ENCODE assay signal across 9 cellular contexts in the genomic region with DNA sequence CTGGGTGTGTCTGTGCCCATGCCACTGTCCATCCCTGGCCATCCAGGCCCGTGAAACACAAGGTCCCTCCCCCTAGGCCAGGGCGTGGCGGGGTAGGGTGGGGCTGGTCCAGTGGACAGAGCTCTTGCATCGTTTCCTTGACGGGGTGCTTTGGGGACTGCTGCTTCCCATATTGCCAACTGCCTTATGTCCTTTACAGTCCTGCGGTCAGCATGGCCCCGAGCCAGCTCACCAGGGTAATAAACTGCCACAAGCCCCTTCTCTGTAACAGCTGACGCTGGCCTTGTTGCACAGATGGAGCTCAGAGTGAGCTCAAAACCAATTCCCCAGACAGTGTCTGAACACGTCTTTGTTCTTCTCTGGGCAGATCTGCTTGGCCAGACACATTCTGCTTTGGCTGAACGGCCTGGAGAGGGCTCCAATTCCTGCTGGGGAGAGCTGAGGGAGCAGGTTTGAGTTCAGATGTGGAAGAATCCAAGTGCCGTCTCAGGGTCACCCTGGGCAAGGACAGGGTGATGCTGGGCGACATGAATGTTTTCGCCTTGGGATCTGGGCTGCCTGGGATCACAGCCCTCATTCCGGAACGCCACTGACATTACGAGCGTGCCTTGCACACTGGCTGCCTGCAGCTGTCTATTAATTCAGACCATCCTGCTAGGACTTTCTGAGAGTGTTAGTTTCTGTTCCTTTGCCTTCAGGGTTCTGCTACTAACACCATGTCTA. TPM values are rescaled to one million over a fixed set of nuclear protein-coding genes. Genes with fewer than 3 reads are reported as not detected.
DNase-seq lines count a peak whose midpoint lies in the region; ATAC-seq and TF ChIP-seq lines count a peak whose summit lies in the region.
"Had no signal": no experiment of that assay in that cellular context is flagged by ENCODE, and none has a peak within 500 bp of the region (broad histone marks: within the 10 kb centered on the region; RNA-seq: fewer than 3 reads in every experiment).

No MANE protein-coding gene starts in this region.

- TF ChIP-seq CTCF in coronary artery (IDR thresholded peaks at IDR 0.05), result no peak

- H3K36me3 Mint-ChIP-seq in activated T-helper 1 cell treated with anti-CD3 and anti-CD28 coated beads, Interleukin-12 subunit alpha, Interleukin-12 subunit beta, Interleukin-2, Interleukin-4 antibody, amounts not matched to agents 30 ng/mL and 10 ng/mL and 1 ng/mL, durations not matched to agents 14 hours and 24 hours and 36 hours (ENCODE audit: low read depth), result no peaks in the 10 kb centered on the region

- peak overlapping the region; percentile 83 for H3K4me2 ChIP-seq in BLaER1

- peaks cover 24% of the 10 kb centered on the region for H3K36me3 ChIP-seq in BLaER1

- peak overlapping the region; percentile 52 for H3K4me3 ChIP-seq in BLaER1
- no peak overlapping the region for H3K4me3 ChIP-seq in coronary artery

- peaks cover 4% of the 10 kb centered on the region for H3K27me3 Mint-ChIP-seq in activated T-helper 1 cell treated with anti-CD3 and anti-CD28 coated beads, Interleukin-12 subunit alpha, Interleukin-12 subunit beta, Interleukin-2, Interleukin-4 antibody, amounts not matched to agents 30 ng/mL and 10 ng/mL and 1 ng/mL, durations not matched to agents 14 hours and 24 hours and 36 hours (ENCODE audit: insufficient read depth)

- peaks cover 94% of the 10 kb centered on the region for H3K4me1 ChIP-seq in BLaER1

- H3K4me1 Mint-ChIP-seq in activated T-helper 1 cell treated with anti-CD3 and anti-CD28 coated beads, Interleukin-12 subunit alpha, Interleukin-12 subunit beta, Interleukin-2, Interleukin-4 antibody, amounts not matched to agents 30 ng/mL and 10 ng/mL and 1 ng/mL, durations not matched to agents 14 hours and 24 hours and 36 hours (ENCODE audit: low read depth), result peaks cover 6% of the 10 kb centered on the region

- H3K4me3 Mint-ChIP-seq in activated T-helper 1 cell treated with anti-CD3 and anti-CD28 coated beads, Interleukin-12 subunit alpha, Interleukin-12 subunit beta, Interleukin-2, Interleukin-4 antibody, amounts not matched to agents 30 ng/mL and 10 ng/mL and 1 ng/mL, durations not matched to agents 14 hours and 24 hours and 36 hours, result no peak overlapping the region

- ATAC-seq in GM19351 (IDR thresholded peaks at IDR 0.05; ENCODE audit: unreplicated experiment) (no peak), GM21528 (IDR thresholded peaks at IDR 0.05; ENCODE audit: low FRiP score, unreplicated experiment) (no peak)

- no peaks in the 10 kb centered on the region for H3K9me3 ChIP-seq in BLaER1

- no peak overlapping the region for H3K27ac Mint-ChIP-seq in activated T-helper 1 cell treated with anti-CD3 and anti-CD28 coated beads, Interleukin-12 subunit alpha, Interleukin-12 subunit beta, Interleukin-2, Interleukin-4 antibody, amounts not matched to agents 30 ng/mL and 10 ng/mL and 1 ng/mL, durations not matched to agents 14 hours and 24 hours and 36 hours

- intact Hi-C loops in activated T-helper 1 cell treated with anti-CD3 and anti-CD28 coated beads, Interleukin-12 subunit alpha, Interleukin-12 subunit beta, Interleukin-2, Interleukin-4 antibody, amounts not matched to agents 30 ng/mL and 10 ng/mL and 1 ng/mL, durations not matched to agents 14 hours and 24 hours and 36 hours (cut with micrococcal nuclease), result no loop called here

- H3K9ac ChIP-seq in BLaER1, result peak overlapping the region; percentile 78

- peak; percentile 47 for DNase-seq in NCI-H1694 (lab: John Stamatoyannopoulos, UW)
- peak; percentile 78 for DNase-seq in coronary artery (ENCODE audit: low spot score)
- peak; percentile 94 for DNase-seq in myocyte (ENCODE audit: low read depth)
- no peak for DNase-seq in activated T-helper 1 cell treated with anti-CD3 and anti-CD28 coated beads, Interleukin-12 subunit alpha, Interleukin-12 subunit beta, Interleukin-2, Interleukin-4 antibody, amounts not matched to agents 30 ng/mL and 10 ng/mL and 1 ng/mL, durations not matched to agents 14 hours and 24 hours and 36 hours (ENCODE audit: low spot score)
- DNase-seq in COLO668 (lab: John Stamatoyannopoulos, UW; ENCODE audit: unreplicated experiment), result no peak
- DNase-seq: NCI-H1930 had no signal

- no peaks in the 10 kb centered on the region for H3K27me3 ChIP-seq in BLaER1

- H4K20me1 ChIP-seq in BLaER1, result peaks cover 3% of the 10 kb centered on the region; the same call in 1 of the 2 replicates

- H3K27ac ChIP-seq in BLaER1 (peak overlapping the region; percentile 91), coronary artery (no peak overlapping the region)

- H3K9me3 Mint-ChIP-seq in activated T-helper 1 cell treated with anti-CD3 and anti-CD28 coated beads, Interleukin-12 subunit alpha, Interleukin-12 subunit beta, Interleukin-2, Interleukin-4 antibody, amounts not matched to agents 30 ng/mL and 10 ng/mL and 1 ng/mL, durations not matched to agents 14 hours and 24 hours and 36 hours, result no peaks in the 10 kb centered on the region

RNA-seq across cellular contexts. Expression of gene RGMA, which starts 51.5 kb away (rescaled TPM):
- total RNA-seq in myocyte, result 0.10 and 0.16 TPM in 2 replicates
- 0.01 TPM for polyA plus RNA-seq in myocyte (2012)
- total RNA-seq in activated T-helper 1 cell treated with anti-CD3 and anti-CD28 coated beads, Interleukin-12 subunit alpha, Interleukin-12 subunit beta, Interleukin-2, Interleukin-4 antibody, amounts not matched to agents 30 ng/mL and 10 ng/mL and 1 ng/mL, durations not matched to agents 14 hours and 24 hours and 36 hours, result 0.34 and 0.54 TPM in 2 replicates

Comparison
In these comparisons a context has a peak if more than half of its experiments do, and no peak if none do; other contexts are left out.
1. DNase-seq: peak in NCI-H1694 (single experiment), coronary artery (single experiment) and myocyte (single experiment); none in activated T-helper 1 cell treated with anti-CD3 and anti-CD28 coated beads, Interleukin-12 subunit alpha, Interleukin-12 subunit beta, Interleukin-2, Interleukin-4 antibody, amounts not matched to agents 30 ng/mL and 10 ng/mL and 1 ng/mL, durations not matched to agents 14 hours and 24 hours and 36 hours (single experiment) and COLO668 (single experiment).